ENCODE assay signal across 36 cellular contexts in the genomic region with DNA sequence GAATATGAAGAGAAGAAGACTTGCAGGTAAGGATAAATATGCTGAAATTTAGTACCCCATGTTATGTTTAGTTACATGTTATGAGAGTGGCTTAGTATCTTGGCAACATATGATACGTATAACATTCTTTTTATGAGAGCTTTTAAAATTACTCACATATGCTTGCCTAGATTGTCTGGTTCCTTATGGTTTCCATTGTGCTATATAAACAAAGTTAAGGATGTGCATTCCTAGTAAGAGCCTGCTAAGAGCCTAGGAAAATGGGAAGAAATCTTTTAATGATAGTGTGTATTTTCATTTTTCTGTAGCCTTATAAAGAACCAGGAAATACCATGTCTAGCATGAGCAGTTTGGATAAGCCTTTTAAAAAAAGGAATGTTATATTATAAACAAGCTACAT.
DNase-seq lines count a peak whose midpoint lies in the region; FAIRE-seq and TF ChIP-seq lines count a peak whose summit lies in the region.
"Had no signal": no experiment of that assay in that cellular context is flagged by ENCODE, and none has a peak within 500 bp of the region (broad histone marks: within the 10 kb centered on the region; RNA-seq: fewer than 3 reads in every experiment).

No MANE protein-coding gene starts in this region.

- no peaks in the 10 kb centered on the region for H3K9me3 ChIP-seq in kidney (ENCODE audit: control insufficient read depth in 1 of 2, low read length in 2 of 2)
- H3K9me3 ChIP-seq: breast epithelium, esophagus squamous epithelium, heart right ventricle, neutrophil, psoas muscle, sigmoid colon, testis had no signal

- H3K27ac Mint-ChIP-seq in mesothelial cell of epicardium = peak overlapping the region; percentile 78
- H3K27ac Mint-ChIP-seq: activated naive CD8-positive, alpha-beta T cell treated with anti-CD3 and anti-CD28 coated beads, Interleukin-2, amount 50 U/mL, for 24 hours; endodermal cell; memory B cell had no signal

- intact Hi-C loops in kidney (cut with DNase I) = no loop called here

- H3K27ac ChIP-seq in kidney (ENCODE audit: low read depth in 2 of 2, low read length in 2 of 2) = no peak overlapping the region
- H3K27ac ChIP-seq: breast epithelium, coronary artery, esophagus squamous epithelium, GM23248, heart right ventricle, neutrophil, PC-9, psoas muscle, sigmoid colon, testis, WERI-Rb-1 had no signal

- H3K9me3 Mint-ChIP-seq in mesothelial cell of epicardium = no peaks in the 10 kb centered on the region
- H3K9me3 Mint-ChIP-seq: activated naive CD8-positive, alpha-beta T cell treated with anti-CD3 and anti-CD28 coated beads, Interleukin-2, amount 50 U/mL, for 24 hours; activated T-cell treated with anti-CD3 and anti-CD28 coated beads, Interleukin-2, amount 50 U/mL, for 4 hours; endodermal cell; memory B cell had no signal

- H3K36me3 Mint-ChIP-seq in mesothelial cell of epicardium = no peaks in the 10 kb centered on the region
- H3K36me3 Mint-ChIP-seq: memory B cell had no signal

- H3K4me3 Mint-ChIP-seq in mesothelial cell of epicardium = no peak overlapping the region
- H3K4me3 Mint-ChIP-seq: activated naive CD8-positive, alpha-beta T cell treated with anti-CD3 and anti-CD28 coated beads, Interleukin-2, amount 50 U/mL, for 24 hours; activated T-cell treated with anti-CD3 and anti-CD28 coated beads, Interleukin-2, amount 50 U/mL, for 4 hours; endodermal cell; memory B cell had no signal

- DNase-seq in ELR (ENCODE audit: low read depth) (peak; percentile 71), amniotic stem cell (lab: John Stamatoyannopoulos, UW) (peak; percentile 60), fibroblast of mammary gland (ENCODE audit: low read depth) (peak; percentile 6), mesothelial cell of epicardium (ENCODE audit: low spot score in 2 of 2, unreplicated experiment in 2 of 2) (no peak), D721Med (ENCODE audit: insufficient read length, low spot score) (no peak), frontal cortex (ENCODE audit: low spot score in 2 of 2) (no peak), kidney (no peak), NCI-H510A treated with DMSO at 0.1 percent for 48 hours (lab: John Stamatoyannopoulos, UW) (no peak)
- DNase-seq: activated CD4-positive, alpha-beta T cell treated with anti-CD3 and anti-CD28 coated beads for 48 hours; activated gamma-delta T cell treated with Interleukin-2 at 50 U/mL for 16 hours; activated naive CD8-positive, alpha-beta T cell treated with anti-CD3 and anti-CD28 coated beads, Interleukin-2, amount 50 U/mL, for 24 hours; activated T-cell treated with anti-CD3 and anti-CD28 coated beads, Interleukin-2, amount 50 U/mL, for 4 hours; endodermal cell; esophagus squamous epithelium; GM23248; heart right ventricle; Karpas-422; left cardiac atrium; NCI-H1048; NCI-H1694 treated with DMSO at 0.1 percent for 48 hours; NCI-H2171 treated with DMSO at 0.1 percent for 48 hours; NCI-H524; PC-9; psoas muscle; sigmoid colon; stimulated activated CD4-positive, alpha-beta T cell treated with anti-CD3 and anti-CD28 coated beads, Interleukin-15, amount 100 ng/mL, for 24 hours; stimulated activated naive CD8-positive, alpha-beta T cell treated with anti-CD3 and anti-CD28 coated beads, Interleukin-15, Interleukin-2, amounts not matched to agents 100 U/mL and 50 U/mL, for 24 hours; T-helper 9 cell; testis; WERI-Rb-1 had no signal

- H3K27me3 Mint-ChIP-seq in mesothelial cell of epicardium (ENCODE audit: low read depth) = no peaks in the 10 kb centered on the region
- H3K27me3 Mint-ChIP-seq: activated naive CD8-positive, alpha-beta T cell treated with anti-CD3 and anti-CD28 coated beads, Interleukin-2, amount 50 U/mL, for 24 hours; memory B cell had no signal

- H3K9ac ChIP-seq in kidney (ENCODE audit: low read length in 2 of 2) = no peak overlapping the region
- H3K9ac ChIP-seq: GM23248 had no signal

- TF ChIP-seq CTCF in fibroblast of mammary gland (conservative IDR thresholded peaks at IDR 0.05; ENCODE audit: control insufficient read depth, insufficient read depth, low read depth, low read length) (no peak), mesothelial cell of epicardium (IDR thresholded peaks at IDR 0.05; ENCODE audit: unreplicated experiment) (no peak), D721Med (IDR thresholded peaks at IDR 0.05; ENCODE audit: insufficient read depth, missing control alignments) (no peak), kidney (IDR thresholded peaks at IDR 0.05; ENCODE audit: borderline replicate concordance, extremely low read depth, insufficient read depth) (no peak)

- FAIRE-seq in D721Med (lab: Jason Lieb, UNC) = no peak
- FAIRE-seq in frontal cortex (lab: Jason Lieb, UNC) = no peak
- FAIRE-seq in kidney (lab: Jason Lieb, UNC) = no peak
- FAIRE-seq: GM12891, urothelium cell line had no signal

- H3K4me1 ChIP-seq in kidney (ENCODE audit: control insufficient read depth in 1 of 2, insufficient read depth in 1 of 2, low read depth in 1 of 2, low read length in 2 of 2) = no peaks in the 10 kb centered on the region
- H3K4me1 ChIP-seq: breast epithelium, esophagus squamous epithelium, heart right ventricle, psoas muscle, testis had no signal

- no peaks in the 10 kb centered on the region for H3K36me3 ChIP-seq in kidney (ENCODE audit: control insufficient read depth in 1 of 2, insufficient read depth in 2 of 2, low read length in 2 of 2)
- H3K36me3 ChIP-seq: breast epithelium, esophagus squamous epithelium, heart right ventricle, neutrophil, sigmoid colon, WERI-Rb-1 had no signal

- H3K4me3 ChIP-seq in fibroblast of mammary gland (ENCODE audit: control insufficient read depth, low read depth, low read length) (no peak overlapping the region), kidney (ENCODE audit: low read length in 2 of 2) (no peak overlapping the region)
- H3K4me3 ChIP-seq: breast epithelium, coronary artery, esophagus squamous epithelium, GM23248, heart right ventricle, PC-9, psoas muscle, sigmoid colon, testis had no signal

- peaks cover 49% of the 10 kb centered on the region for H3K4me1 Mint-ChIP-seq in mesothelial cell of epicardium
- H3K4me1 Mint-ChIP-seq: activated naive CD8-positive, alpha-beta T cell treated with anti-CD3 and anti-CD28 coated beads, Interleukin-2, amount 50 U/mL, for 24 hours; memory B cell had no signal

Comparison
In these comparisons a context has a peak if more than half of its experiments do, and no peak if none do; other contexts are left out.
1. DNase-seq: peak in ELR (single experiment), amniotic stem cell (single experiment) and fibroblast of mammary gland (single experiment); none in mesothelial cell of epicardium (0 of 2), D721Med (single experiment), frontal cortex (0 of 2), kidney (single experiment) and NCI-H510A treated with DMSO at 0.1 percent for 48 hours (single experiment).